18 cellular contexts compared by ENCODE assay signal in genomic region chr3:83632526-83632925, GRCh38.
"Had no signal": no experiment of that assay in that cellular context is flagged by ENCODE, and none has a peak within 500 bp of the region (broad histone marks: within the 10 kb centered on the region; RNA-seq: fewer than 3 reads in every experiment).

No MANE protein-coding gene starts in this region.

- H3K27ac ChIP-seq: coronary artery, dorsolateral prefrontal cortex, esophagus muscularis mucosa, foreskin keratinocyte, gastroesophageal sphincter, heart right ventricle, left lung, lower lobe of right lung had no signal

- H3K27ac Mint-ChIP-seq: mesothelial cell of epicardium had no signal

- FAIRE-seq: keratinocyte had no signal

- H3K27me3 ChIP-seq: dorsolateral prefrontal cortex, esophagus muscularis mucosa, foreskin keratinocyte, gastroesophageal sphincter, heart right ventricle, left lung had no signal

- DNase-seq: dermis blood vessel endothelial cell; dorsolateral prefrontal cortex; effector CD4-positive, alpha-beta T cell; effector memory CD4-positive, alpha-beta T cell; foreskin keratinocyte; heart right ventricle; hippocampal formation; left cardiac atrium; left lung; left ventricle myocardium superior; lower lobe of right lung; mesenchymal stem cell; mucosa of descending colon had no signal

- H3K36me3 ChIP-seq: esophagus muscularis mucosa, gastroesophageal sphincter, heart right ventricle, left lung, lower lobe of right lung had no signal

- H3K4me3 ChIP-seq: coronary artery, dorsolateral prefrontal cortex, esophagus muscularis mucosa, gastroesophageal sphincter, heart right ventricle, left lung, lower lobe of right lung, mucosa of descending colon had no signal

- H3K9me3 ChIP-seq: esophagus muscularis mucosa, gastroesophageal sphincter, lower lobe of right lung had no signal

- H3K4me1 ChIP-seq: esophagus muscularis mucosa, foreskin keratinocyte, gastroesophageal sphincter, heart right ventricle, left lung, lower lobe of right lung had no signal

- H3K36me3 Mint-ChIP-seq: mesothelial cell of epicardium had no signal

- H3K4me3 Mint-ChIP-seq: mesothelial cell of epicardium had no signal
